Comparison of ENCODE assay signal across 1 cellular context in the genomic region with DNA sequence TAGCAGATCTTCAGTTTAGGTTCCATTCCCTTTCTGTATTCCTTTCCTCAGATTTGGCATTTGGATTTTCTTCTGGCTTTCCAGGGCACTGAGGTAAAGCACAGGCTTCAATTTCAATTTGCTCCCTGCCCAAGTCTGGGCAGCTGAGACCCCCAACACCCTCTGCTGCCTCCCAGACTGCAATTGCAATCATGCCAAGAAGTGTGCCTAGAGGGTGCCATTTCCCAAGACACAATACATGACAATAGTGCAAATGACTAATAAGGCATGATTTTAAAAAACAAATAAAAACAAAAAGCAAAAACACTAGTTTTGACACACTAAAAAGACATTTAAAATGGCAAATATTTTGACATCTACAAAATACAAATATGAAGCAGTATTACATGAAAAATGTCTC.
TF ChIP-seq lines count a peak whose summit lies in the region.

No MANE protein-coding gene starts in this region.

TF ChIP-seq in WTC11, 78 proteins besides CTCF, POLR2A, EP300 and RAD21 (continued from another document):
- TF ChIP-seq ZSCAN18 (CRISPR knock-in tag; IDR thresholded peaks at IDR 0.05) (no peak), ZNF121 (CRISPR knock-in tag; IDR thresholded peaks at IDR 0.05) (no peak), GRHL2 (CRISPR knock-in tag; IDR thresholded peaks at IDR 0.05; ENCODE audit: insufficient replicate concordance, severe bottlenecking) (no peak), NR3C1 (CRISPR knock-in tag; conservative IDR thresholded peaks at IDR 0.05; ENCODE audit: low read depth) (no peak), ELF4 (CRISPR knock-in tag; IDR thresholded peaks at IDR 0.05; ENCODE audit: low read depth) (no peak), ZNF263 (CRISPR knock-in tag; IDR thresholded peaks at IDR 0.05; ENCODE audit: low read depth) (no peak)
